In genomic region chr13:73717632-73718031, GRCh38 we compare ENCODE assay signal across 11 cellular contexts.
DNase-seq lines count a peak whose midpoint lies in the region; ATAC-seq and TF ChIP-seq lines count a peak whose summit lies in the region.
"Had no signal": no experiment of that assay in that cellular context is flagged by ENCODE, and none has a peak within 500 bp of the region (broad histone marks: within the 10 kb centered on the region; RNA-seq: fewer than 3 reads in every experiment).

No MANE protein-coding gene starts in this region.

- DNase-seq in Calu3 (no peak), kidney epithelial cell (ENCODE audit: low read depth) (peak; percentile 31), NCI-H510A treated with DMSO at 0.1 percent for 48 hours (lab: John Stamatoyannopoulos, UW) (no peak)
- DNase-seq in activated naive CD8-positive, alpha-beta T cell treated with anti-CD3 and anti-CD28 coated beads, Interleukin-2, amount 50 U/mL, for 24 hours, result no peak
- DNase-seq: cortex of kidney; stimulated activated CD4-positive, alpha-beta T cell treated with anti-CD3 and anti-CD28 coated beads, Interleukin-12 subunit alpha, Interleukin-12 subunit beta, amount 100 ng/mL, for 4 hours; thyroid gland had no signal

- no peaks in the 10 kb centered on the region for H3K4me1 Mint-ChIP-seq in Calu3 (ENCODE audit: low read depth, unreplicated experiment)
- H3K4me1 Mint-ChIP-seq in IgD-negative memory B cell, result peaks cover 8 to 14% (median 10%) of the 10 kb centered on the region in 3 donors
- H3K4me1 Mint-ChIP-seq in activated naive CD8-positive, alpha-beta T cell treated with anti-CD3 and anti-CD28 coated beads, Interleukin-2, amount 50 U/mL, for 24 hours, result peaks cover 63% of the 10 kb centered on the region

- H3K27me3 ChIP-seq in kidney epithelial cell (ENCODE audit: control insufficient read depth, insufficient read depth, low read length), result no peaks in the 10 kb centered on the region
- H3K27me3 ChIP-seq: thyroid gland had no signal

- intact Hi-C loops in Calu3 (cut with micrococcal nuclease; ENCODE audit: unreplicated experiment), result no loop called here

- CTCF ChIA-PET in Calu3 (lab: Charles Lee), result no interaction called here

- H3K27me3 Mint-ChIP-seq in Calu3 (ENCODE audit: unreplicated experiment) (no peaks in the 10 kb centered on the region), IgD-negative memory B cell (no peaks in the 10 kb centered on the region)
- no peaks in the 10 kb centered on the region for H3K27me3 Mint-ChIP-seq in activated naive CD8-positive, alpha-beta T cell treated with anti-CD3 and anti-CD28 coated beads, Interleukin-2, amount 50 U/mL, for 24 hours

- H3K27ac Mint-ChIP-seq in Calu3 (ENCODE audit: unreplicated experiment), result peak overlapping the region; percentile 58
- peak overlapping the region in 2 of 3 donors; percentile 59 to 89 for H3K27ac Mint-ChIP-seq in IgD-negative memory B cell
- no peak overlapping the region for H3K27ac Mint-ChIP-seq in activated naive CD8-positive, alpha-beta T cell treated with anti-CD3 and anti-CD28 coated beads, Interleukin-2, amount 50 U/mL, for 24 hours

- ATAC-seq in activated naive CD8-positive, alpha-beta T cell treated with anti-CD3 and anti-CD28 coated beads, Interleukin-2, amount 50 U/mL, for 24 hours, result peak; percentile 58
- ATAC-seq in HG03354 (IDR thresholded peaks at IDR 0.05; ENCODE audit: poor library complexity, severe bottlenecking, unreplicated experiment) (no peak), HG03139 (IDR thresholded peaks at IDR 0.05; ENCODE audit: unreplicated experiment) (no peak), GM18870 (IDR thresholded peaks at IDR 0.05; ENCODE audit: unreplicated experiment) (no peak)

- H3K4me3 ChIP-seq in kidney epithelial cell (ENCODE audit: low read depth, low read length), result no peak overlapping the region
- H3K4me3 ChIP-seq: thyroid gland had no signal

- H3K9me3 Mint-ChIP-seq in Calu3 (ENCODE audit: low read depth, unreplicated experiment), result no peaks in the 10 kb centered on the region
- H3K9me3 Mint-ChIP-seq in IgD-negative memory B cell, result no peaks in the 10 kb centered on the region
- no peaks in the 10 kb centered on the region for H3K9me3 Mint-ChIP-seq in activated naive CD8-positive, alpha-beta T cell treated with anti-CD3 and anti-CD28 coated beads, Interleukin-2, amount 50 U/mL, for 24 hours

- TF ChIP-seq CTCF in Calu3 (IDR thresholded peaks at IDR 0.05; ENCODE audit: unreplicated experiment) (no peak), kidney epithelial cell (IDR thresholded peaks at IDR 0.05; ENCODE audit: insufficient read depth, low read length, poor library complexity, severe bottlenecking) (no peak)

- H3K4me3 Mint-ChIP-seq in Calu3 (ENCODE audit: low read depth, unreplicated experiment) (no peak overlapping the region), IgD-negative memory B cell (peak overlapping the region in 1 of 4 donors; percentile 43)
- no peak overlapping the region for H3K4me3 Mint-ChIP-seq in activated naive CD8-positive, alpha-beta T cell treated with anti-CD3 and anti-CD28 coated beads, Interleukin-2, amount 50 U/mL, for 24 hours

- no peaks in the 10 kb centered on the region for H3K36me3 ChIP-seq in kidney epithelial cell (ENCODE audit: control insufficient read depth, insufficient read depth, low read length)
- H3K36me3 ChIP-seq: thyroid gland had no signal

- BruUV-seq in Calu3 (replicated peaks; lab: Mats Ljungman, UMichigan), result no TSS peak

- H3K36me3 Mint-ChIP-seq in Calu3 (ENCODE audit: insufficient read depth, unreplicated experiment), result no peaks in the 10 kb centered on the region
- H3K36me3 Mint-ChIP-seq in IgD-negative memory B cell, result peaks cover 2% of the 10 kb centered on the region
- H3K36me3 Mint-ChIP-seq in activated naive CD8-positive, alpha-beta T cell treated with anti-CD3 and anti-CD28 coated beads, Interleukin-2, amount 50 U/mL, for 24 hours (ENCODE audit: low read depth), result peaks cover 10% of the 10 kb centered on the region
